8 cellular contexts compared by ENCODE assay signal in the genomic region with DNA sequence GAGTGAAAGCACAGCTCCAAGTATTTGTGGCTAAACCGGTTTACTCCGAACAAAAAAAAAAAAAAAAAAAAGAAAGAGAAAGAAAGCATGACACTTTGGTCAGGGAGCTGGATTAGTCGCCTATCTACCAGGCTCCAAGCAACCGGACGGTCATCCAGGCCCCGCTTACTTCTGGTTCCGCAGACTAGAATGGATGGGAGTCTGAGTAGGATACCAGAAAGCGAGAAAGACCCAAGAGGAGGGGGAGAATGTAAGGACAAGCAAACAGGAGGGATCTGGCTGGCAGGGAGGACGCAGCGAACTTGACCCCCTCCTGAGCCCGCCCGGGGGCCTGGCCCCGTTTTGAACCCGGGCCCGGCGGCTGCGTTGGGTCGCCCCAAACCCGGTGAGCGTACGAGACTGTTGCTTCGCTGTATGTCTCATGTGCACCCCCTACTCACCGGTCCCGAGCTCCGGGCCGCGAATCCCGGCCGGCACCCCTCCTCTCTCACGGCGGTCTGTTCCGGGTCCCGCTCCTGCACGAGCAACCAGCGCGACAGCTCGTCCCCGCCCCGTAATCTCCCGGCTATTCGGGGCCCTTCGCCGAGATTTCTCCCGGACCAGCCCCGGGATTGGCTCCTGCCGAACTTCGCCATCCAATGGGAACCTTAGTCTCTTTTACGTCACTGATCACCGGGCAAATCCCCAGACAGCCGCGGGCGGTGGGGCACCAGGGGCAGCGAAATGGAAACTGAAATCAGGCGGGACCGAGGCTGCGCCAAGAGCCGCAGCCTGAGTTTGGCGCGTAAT. TPM values are rescaled to one million over a fixed set of nuclear protein-coding genes. Genes with fewer than 3 reads are reported as not detected.
DNase-seq lines count a peak whose midpoint lies in the region; ATAC-seq and TF ChIP-seq lines count a peak whose summit lies in the region.

A gene with protein sequence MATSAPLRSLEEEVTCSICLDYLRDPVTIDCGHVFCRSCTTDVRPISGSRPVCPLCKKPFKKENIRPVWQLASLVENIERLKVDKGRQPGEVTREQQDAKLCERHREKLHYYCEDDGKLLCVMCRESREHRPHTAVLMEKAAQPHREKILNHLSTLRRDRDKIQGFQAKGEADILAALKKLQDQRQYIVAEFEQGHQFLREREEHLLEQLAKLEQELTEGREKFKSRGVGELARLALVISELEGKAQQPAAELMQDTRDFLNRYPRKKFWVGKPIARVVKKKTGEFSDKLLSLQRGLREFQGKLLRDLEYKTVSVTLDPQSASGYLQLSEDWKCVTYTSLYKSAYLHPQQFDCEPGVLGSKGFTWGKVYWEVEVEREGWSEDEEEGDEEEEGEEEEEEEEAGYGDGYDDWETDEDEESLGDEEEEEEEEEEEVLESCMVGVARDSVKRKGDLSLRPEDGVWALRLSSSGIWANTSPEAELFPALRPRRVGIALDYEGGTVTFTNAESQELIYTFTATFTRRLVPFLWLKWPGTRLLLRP (minus strand): TSS at position 542 of the 789 bp plus-strand sequence. CDS start 14,303 bp downstream, outside the sequence.

- no peak within 1 kb of the TSS; the same call in 1 of the 2 replicates for H2BK20ac ChIP-seq in IMR-90 (ENCODE audit: low read depth, low read length)

- peak within 1 kb of the TSS; percentile 92 for H3K27ac ChIP-seq in IMR-90 (ENCODE audit: insufficient read depth, low read length)

- WGBS in IMR-90 (ENCODE audit: extremely low coverage in 2 of 2, insufficient read length in 1 of 2), 2 experiments = 0% methylated on average over 10 of the region's 59 CpGs; no CpG with 5 or more reads in 1 of the 2 experiments

- DNase-seq in DMS 273 (lab: John Stamatoyannopoulos, UW; ENCODE audit: unreplicated experiment) (peak; percentile 99), IMR-90 (peak; percentile 95), OCI-M1 (lab: John Stamatoyannopoulos, UW) (peak; percentile 99), activated T-cell treated with anti-CD3 and anti-CD28 coated beads for 24 hours (ENCODE audit: low read depth) (peak; percentile 97), epidermal melanocyte (ENCODE audit: insufficient read length, low spot score) (peak; percentile 98), middle frontal gyrus (ENCODE audit: extremely low spot score, low spot score) (peak; percentile 96)
- peak; percentile 90 to 94 for DNase-seq in stimulated activated CD8-positive, alpha-beta memory T cell treated with anti-CD3 and anti-CD28 coated beads, Interleukin-2, amount 100 ng/mL, for 48 hours (ENCODE audit: low read depth in 2 of 2)

- peak within 1 kb of the TSS; percentile 99 for H2AFZ ChIP-seq in IMR-90 (replicated peaks; ENCODE audit: low read length, poor library complexity)

- TF ChIP-seq RAD21 in IMR-90 (IDR thresholded peaks at IDR 0.05; ENCODE audit: low read length) = no peak

- intact Hi-C loops in IMR-90 (cut with micrococcal nuclease) = no loop called here

- peak within 1 kb of the TSS; percentile 85 for H4K5ac ChIP-seq in IMR-90 (ENCODE audit: low read depth, low read length)

- H3K4me1 ChIP-seq in IMR-90 (ENCODE audit: control insufficient read depth, insufficient read depth, low read length) = peaks cover 2% of the 10 kb centered on the region; the same call in 1 of the 2 replicates

- no peak for TF ChIP-seq CTCF in IMR-90 (conservative IDR thresholded peaks at IDR 0.05; ENCODE audit: low read depth, low read length)

- dilution Hi-C loops in IMR-90 (cut with HindIII; ENCODE audit: low sequenced_read_pairs, unreplicated experiment) = no loop called here

- H3K9me1 ChIP-seq in IMR-90 (ENCODE audit: insufficient read depth, low read length) = peaks cover 10% of the 10 kb centered on the region

- peak within 1 kb of the TSS; percentile 95 to 99 for H4K8ac ChIP-seq in IMR-90 (ENCODE audit: low read depth in 2 of 2, low read length in 2 of 2)

- peak; percentile 80 for ATAC-seq in GM21528 (IDR thresholded peaks at IDR 0.05; ENCODE audit: low FRiP score, unreplicated experiment)
- peak; percentile 90 for ATAC-seq in IMR-90 (ENCODE audit: low read depth)

- in situ Hi-C loops in IMR-90 (cut with MboI; ENCODE audit: low sequenced_read_pairs) = no loop called here

- CTCF ChIA-PET in IMR-90 (lab: Yijun Ruan, JAX) = interaction anchor here (0.6 kb wide), 2 partner anchors 145 to 1604 kb away, joined by 3 to 4 read pairs; no protein-coding TSS in a partner anchor

- H3K56ac ChIP-seq in IMR-90 (ENCODE audit: extremely low read depth, insufficient read depth, low read length) = peak within 1 kb of the TSS; percentile 92

- peak within 1 kb of the TSS; percentile 71 for H3K4ac ChIP-seq in IMR-90 (ENCODE audit: low read depth, low read length)

- H3K4me2 ChIP-seq in IMR-90 (ENCODE audit: low read depth, low read length) = peak within 1 kb of the TSS; percentile 91

- H3K14ac ChIP-seq in IMR-90 (replicated peaks; ENCODE audit: low read depth, low read length) = peak within 1 kb of the TSS; percentile 92

- peak within 1 kb of the TSS; percentile 56 for H2BK120ac ChIP-seq in IMR-90 (ENCODE audit: low read depth, low read length)

- H3K9ac ChIP-seq in IMR-90 (ENCODE audit: low read depth, low read length) = peak within 1 kb of the TSS; percentile 98

- peak within 1 kb of the TSS; percentile 93 for H3K4me3 ChIP-seq in IMR-90 (ENCODE audit: insufficient read depth, low read depth, low read length)

- H2AK5ac ChIP-seq in IMR-90 (ENCODE audit: low read depth, low read length) = peak within 1 kb of the TSS; percentile 60

- H4K20me1 ChIP-seq in IMR-90 (ENCODE audit: insufficient read depth, low read length) = peaks cover 19% of the 10 kb centered on the region; the same call in 1 of the 2 replicates

- POLR2A ChIA-PET in IMR-90 (lab: Charles Lee; ENCODE audit: unreplicated experiment) = no interaction called here

- peak within 1 kb of the TSS; percentile 68; the same call in 1 of the 3 replicates for H2BK15ac ChIP-seq in IMR-90 (ENCODE audit: low read depth, low read length)

- peak within 1 kb of the TSS; percentile 88 for H4K91ac ChIP-seq in IMR-90 (ENCODE audit: insufficient read depth, low read depth, low read length)

- peak within 1 kb of the TSS; percentile 76 for H2AK9ac ChIP-seq in IMR-90 (replicated peaks; ENCODE audit: low read depth, low read length, poor library complexity)

- peak within 1 kb of the TSS; percentile 78 for H2BK5ac ChIP-seq in IMR-90 (ENCODE audit: low read depth, low read length, poor library complexity, severe bottlenecking)

- BruUV-seq in IMR-90 (replicated peaks; lab: Mats Ljungman, UMichigan) = no TSS peak

- no peaks in the 10 kb centered on the region for H3K36me3 ChIP-seq in IMR-90 (ENCODE audit: control insufficient read depth, insufficient read depth, low read length)

- peak within 1 kb of the TSS; percentile 72; the same call in 1 of the 2 replicates for H3K23ac ChIP-seq in IMR-90 (ENCODE audit: low read depth, low read length)

- H3K79me1 ChIP-seq in IMR-90 (ENCODE audit: low read depth in 1 of 2, low read length in 2 of 2) = peaks cover 31 to 46% of the 10 kb centered on the region in 2 experiments

- no peaks in the 10 kb centered on the region for H3K9me3 ChIP-seq in IMR-90 (ENCODE audit: control insufficient read depth, insufficient read depth, low read length)

- H3K18ac ChIP-seq in IMR-90 (ENCODE audit: low read depth, low read length) = peak within 1 kb of the TSS; percentile 63

- no peaks in the 10 kb centered on the region for H3K27me3 ChIP-seq in IMR-90 (ENCODE audit: control insufficient read depth, insufficient read depth, low read length)

- TF ChIP-seq POLR2A in IMR-90 (IDR thresholded peaks at IDR 0.05; ENCODE audit: low read depth, low read length) = peak; percentile 85

TF ChIP-seq in IMR-90, 13 proteins besides CTCF, POLR2A, EP300 and RAD21:
- TF ChIP-seq BHLHE40 (IDR thresholded peaks at IDR 0.05; ENCODE audit: low read depth, low read length) (peak; percentile 56; the same call in 1 of the 2 replicates), RCOR1 (IDR thresholded peaks at IDR 0.05; ENCODE audit: insufficient replicate concordance, low read length) (no peak), MXI1 (IDR thresholded peaks at IDR 0.05; ENCODE audit: borderline replicate concordance, low read depth, low read length) (peak; percentile 66; the same call in 1 of the 2 replicates), MAFK (IDR thresholded peaks at IDR 0.05; ENCODE audit: low read depth, low read length) (no peak), MAZ (IDR thresholded peaks at IDR 0.05; ENCODE audit: borderline replicate concordance, low read depth, low read length) (peak; percentile 15; the same call in 1 of the 2 replicates), RFX5 (IDR thresholded peaks at IDR 0.05; ENCODE audit: low read depth, low read length) (peak; percentile 99), CEBPB (IDR thresholded peaks at IDR 0.05; ENCODE audit: low read depth, low read length) (no peak), NFE2L2 (IDR thresholded peaks at IDR 0.05; ENCODE audit: low read depth, low read length) (no peak), FOS (IDR thresholded peaks at IDR 0.05; ENCODE audit: low read depth, low read length) (no peak; the same call in 1 of the 2 replicates), CHD1 (IDR thresholded peaks at IDR 0.05; ENCODE audit: low read depth, low read length) (no peak), SMC3 (IDR thresholded peaks at IDR 0.05; ENCODE audit: low read depth, low read length) (no peak)
- TF ChIP-seq, protein P1, sequence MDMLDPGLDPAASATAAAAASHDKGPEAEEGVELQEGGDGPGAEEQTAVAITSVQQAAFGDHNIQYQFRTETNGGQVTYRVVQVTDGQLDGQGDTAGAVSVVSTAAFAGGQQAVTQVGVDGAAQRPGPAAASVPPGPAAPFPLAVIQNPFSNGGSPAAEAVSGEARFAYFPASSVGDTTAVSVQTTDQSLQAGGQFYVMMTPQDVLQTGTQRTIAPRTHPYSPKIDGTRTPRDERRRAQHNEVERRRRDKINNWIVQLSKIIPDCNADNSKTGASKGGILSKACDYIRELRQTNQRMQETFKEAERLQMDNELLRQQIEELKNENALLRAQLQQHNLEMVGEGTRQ (IDR thresholded peaks at IDR 0.05; ENCODE audit: low read depth, low read length) = 0 out of 2 replicates have a peak, but pooled peaks have one; percentile 27
- TF ChIP-seq, protein P2, sequence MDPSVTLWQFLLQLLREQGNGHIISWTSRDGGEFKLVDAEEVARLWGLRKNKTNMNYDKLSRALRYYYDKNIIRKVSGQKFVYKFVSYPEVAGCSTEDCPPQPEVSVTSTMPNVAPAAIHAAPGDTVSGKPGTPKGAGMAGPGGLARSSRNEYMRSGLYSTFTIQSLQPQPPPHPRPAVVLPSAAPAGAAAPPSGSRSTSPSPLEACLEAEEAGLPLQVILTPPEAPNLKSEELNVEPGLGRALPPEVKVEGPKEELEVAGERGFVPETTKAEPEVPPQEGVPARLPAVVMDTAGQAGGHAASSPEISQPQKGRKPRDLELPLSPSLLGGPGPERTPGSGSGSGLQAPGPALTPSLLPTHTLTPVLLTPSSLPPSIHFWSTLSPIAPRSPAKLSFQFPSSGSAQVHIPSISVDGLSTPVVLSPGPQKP (IDR thresholded peaks at IDR 0.05; ENCODE audit: borderline replicate concordance, low read depth, low read length) = no peak

RNA-seq across cellular contexts. Expression of the gene that starts here (rescaled TPM):
- total RNA-seq in IMR-90 (2012; rRNA removed) = 22.6 and 23.3 TPM in 2 replicates
- polyA plus RNA-seq in IMR-90 (2012; rRNA removed) = 23.8 and 24.6 TPM in 2 replicates
- polyA plus RNA-seq in IMR-90 (2012; cell fraction: cytosol; rRNA removed) = 17.1 and 17.6 TPM in 2 replicates
- 29.3 and 43.3 TPM in 2 replicates for polyA plus RNA-seq in IMR-90 (2012; cell fraction: nucleus; rRNA removed; ENCODE audit: low replicate concordance)

Comparison
In these comparisons a context has a peak if more than half of its experiments do, and no peak if none do; other contexts are left out.
1. Peak in every context shown above with its lines: DNase-seq, ATAC-seq, H3K4me3 ChIP-seq and H3K27ac ChIP-seq.